Comparison of ENCODE assay signal across 9 cellular contexts in genomic region chr19:46428278-46429141, GRCh38. TPM values are rescaled to one million over a fixed set of nuclear protein-coding genes. Genes with fewer than 3 reads are reported as not detected.
DNase-seq lines count a peak whose midpoint lies in the region; ATAC-seq, FAIRE-seq and TF ChIP-seq lines count a peak whose summit lies in the region.
"Had no signal": no experiment of that assay in that cellular context is flagged by ENCODE, and none has a peak within 500 bp of the region (broad histone marks: within the 10 kb centered on the region; RNA-seq: fewer than 3 reads in every experiment).

Gene PNMA8C, minus strand, starts transcription at chr19:46428936. Its CDS starts 577 bp downstream, at chr19:46428359.

- H3K9ac ChIP-seq in parathyroid adenoma: no peak within 1 kb of the TSS

- no peaks in the 10 kb centered on the region for H3K79me2 ChIP-seq in parathyroid adenoma

- TF ChIP-seq CTCF in GM20000 (IDR thresholded peaks at IDR 0.05; ENCODE audit: extremely low read depth, missing control alignments): no peak
- no peak for TF ChIP-seq CTCF in heart left ventricle (IDR thresholded peaks at IDR 0.05)
- no peak for TF ChIP-seq CTCF in parathyroid adenoma (IDR thresholded peaks at IDR 0.05)

- H3K27me3 Mint-ChIP-seq in activated naive CD8-positive, alpha-beta T cell: peaks cover 48% of the 10 kb centered on the region

- H3K4me1 Mint-ChIP-seq in activated naive CD8-positive, alpha-beta T cell (ENCODE audit: low read depth): peaks cover 23% of the 10 kb centered on the region

- no peaks in the 10 kb centered on the region for H3K9me3 Mint-ChIP-seq in activated naive CD8-positive, alpha-beta T cell (ENCODE audit: low read depth)

- H3K9me3 ChIP-seq in heart left ventricle (no peaks in the 10 kb centered on the region), parathyroid adenoma (ENCODE audit: control insufficient read depth, low read length) (no peaks in the 10 kb centered on the region)

- 24 to 31% (median 28%) methylated on average over 30 to 50 of the region's 50 CpGs for WGBS in heart left ventricle, 4 donors

- H3K27ac ChIP-seq in heart left ventricle: no peak within 1 kb of the TSS
- H3K27ac ChIP-seq in parathyroid adenoma: no peak within 1 kb of the TSS
- H3K27ac ChIP-seq: skin epidermis had no signal

- TF ChIP-seq POLR2A in heart left ventricle (IDR thresholded peaks at IDR 0.05): no peak

- in situ Hi-C loops in ACHN (cut with HindIII; ENCODE audit: low pct_ligation_motif_present, low pct_unique_long_range_greater_than_20kb, low sequenced_read_pairs): no loop called here

- H3K27me3 ChIP-seq in heart left ventricle (peaks cover 0 to 44% (median 0%) of the 10 kb centered on the region in 9 donors), parathyroid adenoma (ENCODE audit: control insufficient read depth, insufficient read depth, low read length) (no peaks in the 10 kb centered on the region)

- no peaks in the 10 kb centered on the region for H3K36me3 Mint-ChIP-seq in activated naive CD8-positive, alpha-beta T cell

- H2AFZ ChIP-seq in parathyroid adenoma: peak within 1 kb of the TSS; percentile 16

- ATAC-seq in heart left ventricle: peak; percentile 45 to 81 (median 76)

- H3K27ac Mint-ChIP-seq in activated naive CD8-positive, alpha-beta T cell: no peak within 1 kb of the TSS

- intact Hi-C loops in heart left ventricle (cut with DNase I): no loop called here

- H3K4me1 ChIP-seq in heart left ventricle (peaks cover 0 to 21% (median 9%) of the 10 kb centered on the region in 12 donors), parathyroid adenoma (peaks cover 7% of the 10 kb centered on the region)

- peak within 1 kb of the TSS; percentile 25 for H3K4me2 ChIP-seq in parathyroid adenoma (ENCODE audit: low read length)

- H3K36me3 ChIP-seq in heart left ventricle (no peaks in the 10 kb centered on the region), parathyroid adenoma (ENCODE audit: control insufficient read depth, insufficient read depth, low read length) (no peaks in the 10 kb centered on the region)

- H3K4me3 Mint-ChIP-seq in activated naive CD8-positive, alpha-beta T cell: peak within 1 kb of the TSS; percentile 69

- H3K4me3 ChIP-seq in heart left ventricle: peak within 1 kb of the TSS in 9 of 12 donors; percentile 6 to 35 (median 24)
- peak within 1 kb of the TSS; percentile 36 for H3K4me3 ChIP-seq in parathyroid adenoma (ENCODE audit: low read depth, low read length)
- H3K4me3 ChIP-seq: skin epidermis had no signal

- FAIRE-seq in RCC 7860 (lab: Jason Lieb, UNC): no peak

- DNase-seq in GM20000 (ENCODE audit: low spot score): peak; percentile 56
- DNase-seq in RCC 7860 (ENCODE audit: low spot score): peak; percentile 23
- DNase-seq in heart left ventricle: peak; percentile 68 to 88 (median 83)
- DNase-seq in ACHN: no peak
- DNase-seq in NCI-H187 treated with DMSO at 0.1 percent for 48 hours (lab: John Stamatoyannopoulos, UW): no peak
- DNase-seq in NCI-H2107 (lab: John Stamatoyannopoulos, UW): no peak

RNA-seq across cellular contexts. Expression of gene PNMA8C, which starts in this region (rescaled TPM):
- under 1 TPM in 7 of 9 donors, not detected in 2; 0.07 to 0.19 (median 0.12) TPM for total RNA-seq in heart left ventricle
- polyA plus RNA-seq in heart left ventricle: under 1 TPM in 1 of 2 donors, not detected in 1; 0.08 TPM

Comparison
In these comparisons a context has a peak if more than half of its experiments do, and no peak if none do; other contexts are left out.
1. Peak in DNase-seq, ATAC-seq and H3K4me3 ChIP-seq in heart left ventricle; RNA of the gene not detected or under 1 TPM.
2. DNase-seq: peak in GM20000 (single experiment) and RCC 7860 (single experiment); none in ACHN (single experiment), NCI-H187 treated with DMSO at 0.1 percent for 48 hours (single experiment) and NCI-H2107 (single experiment).